Comparison of ENCODE assay signal across 16 cellular contexts in genomic region chr15:69838951-69839350, GRCh38.
DNase-seq lines count a peak whose midpoint lies in the region; ATAC-seq, FAIRE-seq and TF ChIP-seq lines count a peak whose summit lies in the region.
"Had no signal": no experiment of that assay in that cellular context is flagged by ENCODE, and none has a peak within 500 bp of the region (broad histone marks: within the 10 kb centered on the region; RNA-seq: fewer than 3 reads in every experiment).

No MANE protein-coding gene starts in this region.

- H3K79me1 ChIP-seq in neuronal stem cell (ENCODE audit: low read depth, low read length): no peaks in the 10 kb centered on the region

- H3K9ac ChIP-seq in astrocyte (ENCODE audit: low read length) (no peak overlapping the region), neuronal stem cell (ENCODE audit: low read depth, low read length, poor library complexity) (no peak overlapping the region)
- H3K9ac ChIP-seq: GM23248 had no signal

- POLR2A ChIA-PET in HEK293 (lab: Yijun Ruan, JAX): no interaction called here

- no peak overlapping the region for H4K8ac ChIP-seq in neuronal stem cell (ENCODE audit: low read depth, low read length)

- no peaks in the 10 kb centered on the region for H4K20me1 ChIP-seq in astrocyte (ENCODE audit: insufficient read depth, low read length)

- intact Hi-C loops in upper lobe of right lung (cut with DNase I): no loop called here

- no peak overlapping the region for H3K4me3 Mint-ChIP-seq in astrocyte (ENCODE audit: unreplicated experiment)
- H3K4me3 Mint-ChIP-seq: B cell; CD4-positive, alpha-beta memory T cell had no signal

- H3K4me1 ChIP-seq in HEK293 (ENCODE audit: control insufficient read depth, insufficient read depth, low read length) (no peaks in the 10 kb centered on the region), astrocyte (ENCODE audit: insufficient read depth, low read length) (peaks cover 3% of the 10 kb centered on the region), neuronal stem cell (ENCODE audit: control insufficient read depth in 2 of 2, insufficient read depth in 1 of 2, low read depth in 1 of 2, low read length in 2 of 2) (peaks cover 0 to 8% of the 10 kb centered on the region in 2 donors), upper lobe of right lung (no peaks in the 10 kb centered on the region)

- TF ChIP-seq CTCF in HEK293 (tag by site-specific recombination; IDR thresholded peaks at IDR 0.05) (no peak), astrocyte (IDR thresholded peaks at IDR 0.05; ENCODE audit: insufficient read depth, low read depth, low read length) (no peak), upper lobe of right lung (IDR thresholded peaks at IDR 0.05) (no peak)

- WGBS in neuronal stem cell (ENCODE audit: extremely low coverage in 2 of 2, insufficient read length in 2 of 2, insufficient replicate concordance in 1 of 2), 2 donors: no CpG with 5 or more reads among the region's 1 CpG

- H2BK120ac ChIP-seq in neuronal stem cell (ENCODE audit: low read depth, low read length): no peak overlapping the region

- no peak overlapping the region for H2BK12ac ChIP-seq in neuronal stem cell (ENCODE audit: low read length)

- no peak overlapping the region for H4K91ac ChIP-seq in neuronal stem cell (ENCODE audit: low read depth, low read length, poor library complexity)

- H3K9me3 Mint-ChIP-seq in astrocyte (ENCODE audit: unreplicated experiment): peaks cover 6% of the 10 kb centered on the region

- no peak overlapping the region for H3K23ac ChIP-seq in neuronal stem cell (ENCODE audit: low read depth, low read length, poor library complexity)

- H3K27me3 ChIP-seq in astrocyte (ENCODE audit: insufficient read depth, low read length): peaks cover 10% of the 10 kb centered on the region
- peaks cover 0 to 3% (median 0%) of the 10 kb centered on the region in 3 experiments for H3K27me3 ChIP-seq in neuronal stem cell (ENCODE audit: control insufficient read depth in 3 of 3, insufficient read depth in 3 of 3, low read depth in 1 of 3, low read length in 3 of 3)
- no peaks in the 10 kb centered on the region for H3K27me3 ChIP-seq in upper lobe of right lung

- no peak overlapping the region for H2BK15ac ChIP-seq in neuronal stem cell (ENCODE audit: low read length)

- H3K9me3 ChIP-seq in HEK293 (ENCODE audit: control insufficient read depth, insufficient read depth, low read depth, low read length) (no peaks in the 10 kb centered on the region), astrocyte (ENCODE audit: insufficient read depth, low read depth, low read length) (no peaks in the 10 kb centered on the region), neuronal stem cell (replicated peaks in 1 of 2; ENCODE audit: control insufficient read depth in 2 of 2, insufficient read depth in 1 of 2, low read depth in 1 of 2, low read length in 2 of 2) (peaks cover 0 to 3% of the 10 kb centered on the region in 2 donors), upper lobe of right lung (no peaks in the 10 kb centered on the region)

- no peak overlapping the region for H3K4me3 ChIP-seq in HEK293 (ENCODE audit: low read depth, low read length)
- no peak overlapping the region for H3K4me3 ChIP-seq in astrocyte (ENCODE audit: insufficient read depth, low read depth, low read length)
- no peak overlapping the region for H3K4me3 ChIP-seq in neuronal stem cell (ENCODE audit: low read length in 2 of 2)
- H3K4me3 ChIP-seq in upper lobe of right lung: no peak overlapping the region
- H3K4me3 ChIP-seq: GM12878, GM23248 had no signal

- H3K14ac ChIP-seq in neuronal stem cell (ENCODE audit: low read length): no peak overlapping the region

- no peaks in the 10 kb centered on the region for H3K79me2 ChIP-seq in astrocyte (ENCODE audit: insufficient read depth, low read length)

- H3K4ac ChIP-seq in neuronal stem cell (ENCODE audit: low read length): no peak overlapping the region

- ATAC-seq in upper lobe of right lung: peak; percentile 52
- ATAC-seq: GM12878 had no signal

- H3K27me3 Mint-ChIP-seq in astrocyte (ENCODE audit: low read depth, unreplicated experiment): peaks cover 64% of the 10 kb centered on the region

- no peak overlapping the region for H3K27ac ChIP-seq in HEK293 (ENCODE audit: extremely low read depth, low read depth, low read length)
- H3K27ac ChIP-seq in astrocyte (ENCODE audit: low read depth, low read length): no peak overlapping the region
- H3K27ac ChIP-seq in neuronal stem cell (replicated peaks; ENCODE audit: low read length): no peak overlapping the region
- no peak overlapping the region for H3K27ac ChIP-seq in upper lobe of right lung
- H3K27ac ChIP-seq: C4-2B, GM23248 had no signal

- in situ Hi-C loops in KBM-7 (cut with MboI; ENCODE audit: low pct_unique_long_range_greater_than_20kb, low sequenced_read_pairs): no loop called here

- H3K36me3 ChIP-seq in HEK293 (ENCODE audit: control insufficient read depth in 2 of 2, insufficient read depth in 1 of 2, low read length in 2 of 2): no peaks in the 10 kb centered on the region
- H3K36me3 ChIP-seq in astrocyte (ENCODE audit: insufficient read depth, low read length): no peaks in the 10 kb centered on the region
- H3K36me3 ChIP-seq in neuronal stem cell (replicated peaks in 1 of 2; ENCODE audit: control insufficient read depth in 2 of 2, insufficient read depth in 2 of 2, low read length in 2 of 2): no peaks in the 10 kb centered on the region
- H3K36me3 ChIP-seq in upper lobe of right lung: no peaks in the 10 kb centered on the region

- no peaks in the 10 kb centered on the region for H3K36me3 Mint-ChIP-seq in astrocyte (ENCODE audit: low read depth, unreplicated experiment)
- H3K36me3 Mint-ChIP-seq: CD4-positive, alpha-beta memory T cell had no signal

- peaks cover 9% of the 10 kb centered on the region for H3K4me1 Mint-ChIP-seq in astrocyte (ENCODE audit: low read depth, unreplicated experiment)
- H3K4me1 Mint-ChIP-seq: B cell; CD4-positive, alpha-beta memory T cell had no signal

- CTCF ChIA-PET in HEK293 (lab: Yijun Ruan, JAX): no interaction called here

- no peak for FAIRE-seq in astrocyte (lab: Jason Lieb, UNC)
- FAIRE-seq: A204.1, GM12878, GM18507 had no signal

- peak overlapping the region; percentile 53 for H3K27ac Mint-ChIP-seq in astrocyte (ENCODE audit: unreplicated experiment)
- H3K27ac Mint-ChIP-seq: B cell; CD4-positive, alpha-beta memory T cell had no signal

- no peak overlapping the region for H3K18ac ChIP-seq in neuronal stem cell (ENCODE audit: low read length)

- H2AK5ac ChIP-seq in neuronal stem cell (ENCODE audit: low read depth, low read length): peak overlapping the region; percentile 40

- no peak overlapping the region for H2BK5ac ChIP-seq in neuronal stem cell (ENCODE audit: low read length)

- H3K4me2 ChIP-seq in astrocyte (ENCODE audit: low read length) (no peak overlapping the region), neuronal stem cell (ENCODE audit: insufficient read depth, low read length, poor library complexity, severe bottlenecking) (no peak overlapping the region)

- H2AFZ ChIP-seq in astrocyte (ENCODE audit: low read depth, low read length) (no peak overlapping the region), neuronal stem cell (ENCODE audit: low read length) (no peak overlapping the region)
- H2AFZ ChIP-seq: GM23248 had no signal

- DNase-seq in astrocyte (ENCODE audit: low read depth): no peak
- no peak for DNase-seq in neuronal stem cell (ENCODE audit: low spot score)
- DNase-seq in upper lobe of right lung: no peak
- no peak for DNase-seq in foreskin melanocyte
- DNase-seq in KBM-7: no peak
- DNase-seq in activated CD4-positive, CD25-positive, alpha-beta regulatory T cell (lab: John Stamatoyannopoulos, UW): no peak
- DNase-seq: CD4-positive, alpha-beta memory T cell; DMS79; GM23248; H7 had no signal

TF ChIP-seq in HEK293, 187 proteins besides CTCF, POLR2A, EP300 and RAD21:
- TF ChIP-seq ZNF600 (tag by site-specific recombination; IDR thresholded peaks at IDR 0.05) (peak; percentile 52; the same call in 1 of the 2 replicates), KLF1 (tag by site-specific recombination; IDR thresholded peaks at IDR 0.05) (no peak), SALL2 (tag by site-specific recombination; IDR thresholded peaks at IDR 0.05; ENCODE audit: borderline replicate concordance) (no peak), TCF7L2 (IDR thresholded peaks at IDR 0.05; ENCODE audit: borderline replicate concordance, low read depth, low read length) (no peak)
